10 cellular contexts compared by ENCODE assay signal in the genomic region with DNA sequence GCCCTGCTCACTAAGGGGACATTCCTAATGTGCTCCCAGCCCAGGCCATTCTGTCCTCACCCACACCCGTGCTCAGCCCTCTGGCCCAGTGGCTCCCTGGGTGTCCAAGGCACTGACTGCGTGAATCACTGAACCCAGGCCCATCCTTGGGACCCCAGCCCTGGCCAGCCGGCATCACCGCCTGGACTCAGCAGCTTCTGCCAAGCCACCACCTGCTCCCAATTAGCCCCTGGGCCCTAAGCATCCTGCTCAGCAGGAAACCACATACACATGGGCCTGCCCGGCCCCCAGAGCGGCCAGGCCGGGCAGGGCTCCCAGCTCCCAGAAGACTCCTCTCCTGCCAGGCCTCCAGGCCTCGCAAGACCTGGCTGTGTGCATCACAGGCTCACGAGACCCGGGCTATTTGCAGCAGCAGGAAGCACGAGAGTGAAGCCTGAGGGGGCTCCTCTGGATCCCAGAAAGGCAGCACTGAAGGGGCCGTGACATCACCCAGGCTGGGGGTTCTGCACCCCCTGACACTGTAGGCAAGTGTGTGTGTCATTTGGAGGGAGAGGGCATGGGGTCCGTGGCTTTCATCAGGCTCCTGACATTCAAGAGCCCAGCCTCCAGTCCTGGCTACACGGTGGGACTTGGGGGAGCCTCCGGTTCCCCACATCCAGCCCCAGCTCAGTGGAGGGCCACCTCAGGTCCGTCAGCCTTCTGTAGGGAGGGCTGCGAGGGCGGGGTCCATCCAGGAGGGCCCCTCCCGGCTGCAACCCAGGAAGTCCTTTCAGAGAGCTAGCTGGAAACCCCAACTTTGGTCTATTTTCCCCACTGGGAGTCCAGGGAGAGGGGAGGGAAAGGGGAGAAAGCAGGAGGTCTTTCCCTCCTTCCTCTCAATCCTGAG. TPM values are rescaled to one million over a fixed set of nuclear protein-coding genes. Genes with fewer than 3 reads are reported as not detected.
A peak's percentile ranks its signal among the peaks of the same experiment; 100 is the strongest.
DNase-seq lines count a peak whose midpoint lies in the region; ATAC-seq and TF ChIP-seq lines count a peak whose summit lies in the region.
"Had no signal": no experiment of that assay in that cellular context is flagged by ENCODE, and none has a peak within 500 bp of the region (broad histone marks: within the 10 kb centered on the region; RNA-seq: fewer than 3 reads in every experiment).

No MANE protein-coding gene starts in this region.

- H2BK5ac ChIP-seq in H9 (ENCODE audit: insufficient read length, low read length): no peak overlapping the region

- H3K9ac ChIP-seq in H9 (ENCODE audit: extremely low read depth, insufficient read length, low read length) (peak overlapping the region; percentile 52), iPS-20b (ENCODE audit: low read depth, low read length) (peak overlapping the region; percentile 86)

- peaks cover 33% of the 10 kb centered on the region for H3K36me3 ChIP-seq in iPS-20b (ENCODE audit: insufficient read depth, low read depth, low read length)

- H2BK20ac ChIP-seq in H9 (ENCODE audit: low read depth, low read length, poor library complexity, severe bottlenecking): no peak overlapping the region

- no peaks in the 10 kb centered on the region for H3K79me1 ChIP-seq in H9 (ENCODE audit: insufficient read depth, low read depth, low read length, poor library complexity, severe bottlenecking)

- H3K23ac ChIP-seq in H9 (ENCODE audit: insufficient read length, low read depth, low read length): no peak overlapping the region

- no peak overlapping the region for H3K4ac ChIP-seq in H9 (ENCODE audit: low read depth, low read length)

- no peak for TF ChIP-seq CTCF in H9 (conservative IDR thresholded peaks at IDR 0.05)
- TF ChIP-seq CTCF in brain (conservative IDR thresholded peaks at IDR 0.05): no peak

- no peak overlapping the region for H3K27ac ChIP-seq in H9 (ENCODE audit: insufficient read length, low read depth, low read length)
- H3K27ac ChIP-seq in iPS-20b (ENCODE audit: low read length): no peak overlapping the region
- H3K27ac ChIP-seq in skin epidermis: peak overlapping the region; percentile 13 to 89 (median 78)

- no peak overlapping the region for H4K91ac ChIP-seq in H9 (ENCODE audit: insufficient read length, low read depth, low read length)

- intact Hi-C loops in activated T-helper 1 cell treated with anti-CD3 and anti-CD28 coated beads, Interleukin-12 subunit alpha, Interleukin-12 subunit beta, Interleukin-2, Interleukin-4 antibody, amounts not matched to agents 30 ng/mL and 10 ng/mL and 1 ng/mL, durations not matched to agents 14 hours and 24 hours and 36 hours (cut with micrococcal nuclease): no loop called here

- no peaks in the 10 kb centered on the region; the same call in 1 of the 2 replicates for H3K4me1 ChIP-seq in H9 (ENCODE audit: insufficient read depth, low read length)
- peaks cover 11% of the 10 kb centered on the region; the same call in 1 of the 2 replicates for H3K4me1 ChIP-seq in iPS-20b (ENCODE audit: insufficient read depth, low read length)

- H4K5ac ChIP-seq in H9 (ENCODE audit: insufficient read length, low read depth, low read length): no peak overlapping the region

- H2AFZ ChIP-seq in H9 (ENCODE audit: low read length): no peak overlapping the region

- H3K27me3 ChIP-seq in H9 (ENCODE audit: insufficient read depth, low read length) (no peaks in the 10 kb centered on the region), iPS-20b (ENCODE audit: insufficient read depth, low read length) (no peaks in the 10 kb centered on the region; the same call in 1 of the 2 replicates)

- no peak overlapping the region for H3K18ac ChIP-seq in H9 (ENCODE audit: insufficient read length, low read depth, low read length)

- H3K4me1 Mint-ChIP-seq in H9: peaks cover 27 to 42% of the 10 kb centered on the region in 2 experiments
- peaks cover 48% of the 10 kb centered on the region for H3K4me1 Mint-ChIP-seq in brain
- H3K4me1 Mint-ChIP-seq in activated T-helper 1 cell treated with anti-CD3 and anti-CD28 coated beads, Interleukin-12 subunit alpha, Interleukin-12 subunit beta, Interleukin-2, Interleukin-4 antibody, amounts not matched to agents 30 ng/mL and 10 ng/mL and 1 ng/mL, durations not matched to agents 14 hours and 24 hours and 36 hours (ENCODE audit: low read depth): no peaks in the 10 kb centered on the region

- peaks cover 8 to 34% (median 26%) of the 10 kb centered on the region in 3 experiments for H3K36me3 Mint-ChIP-seq in H9 (ENCODE audit: insufficient read depth in 1 of 3, low read depth in 3 of 3)
- H3K36me3 Mint-ChIP-seq in brain: no peaks in the 10 kb centered on the region
- H3K36me3 Mint-ChIP-seq in activated T-helper 1 cell treated with anti-CD3 and anti-CD28 coated beads, Interleukin-12 subunit alpha, Interleukin-12 subunit beta, Interleukin-2, Interleukin-4 antibody, amounts not matched to agents 30 ng/mL and 10 ng/mL and 1 ng/mL, durations not matched to agents 14 hours and 24 hours and 36 hours (ENCODE audit: low read depth): no peaks in the 10 kb centered on the region
- H3K36me3 Mint-ChIP-seq: activated naive CD8-positive, alpha-beta T cell treated with anti-CD3 and anti-CD28 coated beads, Interleukin-2, amount 10 ng/mL, durations not matched to agents 7 days and 5 days had no signal

- DNase-seq in H9 (no peak), OCI-M2 (lab: John Stamatoyannopoulos, UW; ENCODE audit: unreplicated experiment) (no peak), NAMALWA (ENCODE audit: low spot score) (no peak)
- no peak for DNase-seq in activated T-helper 1 cell treated with anti-CD3 and anti-CD28 coated beads, Interleukin-12 subunit alpha, Interleukin-12 subunit beta, Interleukin-2, Interleukin-4 antibody, amounts not matched to agents 30 ng/mL and 10 ng/mL and 1 ng/mL, durations not matched to agents 14 hours and 24 hours and 36 hours (ENCODE audit: low spot score)
- DNase-seq: activated naive CD8-positive, alpha-beta T cell treated with anti-CD3 and anti-CD28 coated beads, Interleukin-2, amount 10 ng/mL, durations not matched to agents 7 days and 5 days; naive thymus-derived CD4-positive, alpha-beta T cell had no signal

- H4K20me1 ChIP-seq in H9 (ENCODE audit: control insufficient read depth, insufficient read depth, insufficient read length): no peaks in the 10 kb centered on the region

- H4K8ac ChIP-seq in H9 (replicated peaks; ENCODE audit: insufficient read length, low read depth, low read length): no peak overlapping the region

- H3K4me3 ChIP-seq in iPS-20b (ENCODE audit: low read length) (peak overlapping the region; percentile 96), skin epidermis (peak overlapping the region; percentile 26 to 49 (median 37))

- no peak overlapping the region for H2BK120ac ChIP-seq in H9 (ENCODE audit: low read depth, low read length, poor library complexity, severe bottlenecking)

- H3K27me3 Mint-ChIP-seq in H9 (ENCODE audit: low read depth) (peaks cover 9% of the 10 kb centered on the region), brain (peaks cover 9% of the 10 kb centered on the region)
- H3K27me3 Mint-ChIP-seq in activated T-helper 1 cell treated with anti-CD3 and anti-CD28 coated beads, Interleukin-12 subunit alpha, Interleukin-12 subunit beta, Interleukin-2, Interleukin-4 antibody, amounts not matched to agents 30 ng/mL and 10 ng/mL and 1 ng/mL, durations not matched to agents 14 hours and 24 hours and 36 hours (ENCODE audit: insufficient read depth): peaks cover 33% of the 10 kb centered on the region

- no peaks in the 10 kb centered on the region; the same call in 1 of the 2 replicates for H3K79me2 ChIP-seq in H9 (ENCODE audit: insufficient read depth, low read length)

- H3K4me2 ChIP-seq in H9 (ENCODE audit: insufficient read depth, insufficient read length, low read length): peak overlapping the region; percentile 67

- H2BK15ac ChIP-seq in H9 (ENCODE audit: low read depth, low read length): no peak overlapping the region

- H2AK5ac ChIP-seq in H9 (ENCODE audit: insufficient read length, low read length): no peak overlapping the region

- ATAC-seq in GM21367 (IDR thresholded peaks at IDR 0.05; ENCODE audit: unreplicated experiment): no peak
- ATAC-seq: naive thymus-derived CD4-positive, alpha-beta T cell had no signal

- H3K9me3 Mint-ChIP-seq in H9 (no peaks in the 10 kb centered on the region), brain (no peaks in the 10 kb centered on the region)
- H3K9me3 Mint-ChIP-seq in activated T-helper 1 cell treated with anti-CD3 and anti-CD28 coated beads, Interleukin-12 subunit alpha, Interleukin-12 subunit beta, Interleukin-2, Interleukin-4 antibody, amounts not matched to agents 30 ng/mL and 10 ng/mL and 1 ng/mL, durations not matched to agents 14 hours and 24 hours and 36 hours: no peaks in the 10 kb centered on the region
- H3K9me3 Mint-ChIP-seq: activated naive CD8-positive, alpha-beta T cell treated with anti-CD3 and anti-CD28 coated beads, Interleukin-2, amount 10 ng/mL, durations not matched to agents 7 days and 5 days; naive thymus-derived CD4-positive, alpha-beta T cell had no signal

- no peaks in the 10 kb centered on the region for H3K9me3 ChIP-seq in H9 (ENCODE audit: control insufficient read depth, low read depth, low read length)
- no peaks in the 10 kb centered on the region for H3K9me3 ChIP-seq in iPS-20b (ENCODE audit: insufficient read depth, low read depth, low read length)

- H3T11ph ChIP-seq in H9 (ENCODE audit: low read length): no peak overlapping the region

- no CpG with 5 or more reads among the region's 19 CpGs for WGBS in H9 (ENCODE audit: extremely low coverage, insufficient read length, low lambda C conversion rate)

- H3K27ac Mint-ChIP-seq in H9 (no peak overlapping the region), brain (peak overlapping the region; percentile 6 to 78 (median 58))
- no peak overlapping the region for H3K27ac Mint-ChIP-seq in activated T-helper 1 cell treated with anti-CD3 and anti-CD28 coated beads, Interleukin-12 subunit alpha, Interleukin-12 subunit beta, Interleukin-2, Interleukin-4 antibody, amounts not matched to agents 30 ng/mL and 10 ng/mL and 1 ng/mL, durations not matched to agents 14 hours and 24 hours and 36 hours
- H3K27ac Mint-ChIP-seq: activated naive CD8-positive, alpha-beta T cell treated with anti-CD3 and anti-CD28 coated beads, Interleukin-2, amount 10 ng/mL, durations not matched to agents 7 days and 5 days; naive thymus-derived CD4-positive, alpha-beta T cell had no signal

- no peak overlapping the region for H3K56ac ChIP-seq in H9 (ENCODE audit: insufficient read length, low read depth, low read length)

- H3K4me3 Mint-ChIP-seq in H9 (peak overlapping the region; percentile 80 to 82), brain (peak overlapping the region; percentile 59 to 85 (median 83))
- no peak overlapping the region for H3K4me3 Mint-ChIP-seq in activated T-helper 1 cell treated with anti-CD3 and anti-CD28 coated beads, Interleukin-12 subunit alpha, Interleukin-12 subunit beta, Interleukin-2, Interleukin-4 antibody, amounts not matched to agents 30 ng/mL and 10 ng/mL and 1 ng/mL, durations not matched to agents 14 hours and 24 hours and 36 hours
- H3K4me3 Mint-ChIP-seq: activated naive CD8-positive, alpha-beta T cell treated with anti-CD3 and anti-CD28 coated beads, Interleukin-2, amount 10 ng/mL, durations not matched to agents 7 days and 5 days had no signal

- peaks cover 11% of the 10 kb centered on the region for H3K23me2 ChIP-seq in H9 (ENCODE audit: insufficient read length, low read depth, low read length, poor library complexity, severe bottlenecking)

- no peak overlapping the region for H2BK12ac ChIP-seq in H9 (ENCODE audit: insufficient read length, low read depth, low read length)

- H3K14ac ChIP-seq in H9 (ENCODE audit: insufficient read depth, low read length): no peak overlapping the region

RNA-seq across cellular contexts. Expression of gene MFAP2, which starts 1.6 kb away (rescaled TPM):
- total RNA-seq in H9 (2021): 146 and 152 TPM in 2 replicates
- polyA plus RNA-seq in brain (ENCODE audit: insufficient read depth, low read depth, low replicate concordance): 162 TPM
- not detected in 2 replicates for total RNA-seq in activated T-helper 1 cell treated with anti-CD3 and anti-CD28 coated beads, Interleukin-12 subunit alpha, Interleukin-12 subunit beta, Interleukin-2, Interleukin-4 antibody, amounts not matched to agents 30 ng/mL and 10 ng/mL and 1 ng/mL, durations not matched to agents 14 hours and 24 hours and 36 hours
- total RNA-seq: activated naive CD8-positive, alpha-beta T cell treated with anti-CD3 and anti-CD28 coated beads, Interleukin-2, amount 10 ng/mL, durations not matched to agents 7 days and 5 days; naive thymus-derived CD4-positive, alpha-beta T cell had no signal

RNA-seq across cellular contexts. Expression of gene ATP13A2, which starts 32.9 kb away (rescaled TPM):
- 53.6 and 62.0 TPM in 2 replicates for total RNA-seq in H9 (2021)
- polyA plus RNA-seq in brain (ENCODE audit: insufficient read depth, low read depth, low replicate concordance): 132 TPM
- total RNA-seq in activated T-helper 1 cell treated with anti-CD3 and anti-CD28 coated beads, Interleukin-12 subunit alpha, Interleukin-12 subunit beta, Interleukin-2, Interleukin-4 antibody, amounts not matched to agents 30 ng/mL and 10 ng/mL and 1 ng/mL, durations not matched to agents 14 hours and 24 hours and 36 hours: 48.3 and 56.4 TPM in 2 replicates

RNA-seq across cellular contexts. Expression of gene CROCC, which starts 57.1 kb away (rescaled TPM):
- 40.2 and 40.7 TPM in 2 replicates for total RNA-seq in H9 (2021)
- 29.1 TPM for polyA plus RNA-seq in brain (ENCODE audit: insufficient read depth, low read depth, low replicate concordance)
- total RNA-seq in activated T-helper 1 cell treated with anti-CD3 and anti-CD28 coated beads, Interleukin-12 subunit alpha, Interleukin-12 subunit beta, Interleukin-2, Interleukin-4 antibody, amounts not matched to agents 30 ng/mL and 10 ng/mL and 1 ng/mL, durations not matched to agents 14 hours and 24 hours and 36 hours: 22.1 and 22.6 TPM in 2 replicates

Comparison
In these comparisons a context has a peak if more than half of its experiments do, and no peak if none do; other contexts are left out.
1. H3K27ac ChIP-seq: peak in skin epidermis (21 of 21); none in H9 (single experiment) and iPS-20b (single experiment).
2. H3K27ac Mint-ChIP-seq: peak in brain (5 of 5); none in H9 (0 of 3) and activated T-helper 1 cell treated with anti-CD3 and anti-CD28 coated beads, Interleukin-12 subunit alpha, Interleukin-12 subunit beta, Interleukin-2, Interleukin-4 antibody, amounts not matched to agents 30 ng/mL and 10 ng/mL and 1 ng/mL, durations not matched to agents 14 hours and 24 hours and 36 hours (single experiment).
3. RNA of gene MFAP2, which starts 1.6 kb away (total RNA-seq): 146 to 152 TPM in H9; not detected in activated T-helper 1 cell treated with anti-CD3 and anti-CD28 coated beads, Interleukin-12 subunit alpha, Interleukin-12 subunit beta, Interleukin-2, Interleukin-4 antibody, amounts not matched to agents 30 ng/mL and 10 ng/mL and 1 ng/mL, durations not matched to agents 14 hours and 24 hours and 36 hours; every median in the first group is over 100 times any median in the second.